ENCODE assay signal across 25 cellular contexts in the genomic region with DNA sequence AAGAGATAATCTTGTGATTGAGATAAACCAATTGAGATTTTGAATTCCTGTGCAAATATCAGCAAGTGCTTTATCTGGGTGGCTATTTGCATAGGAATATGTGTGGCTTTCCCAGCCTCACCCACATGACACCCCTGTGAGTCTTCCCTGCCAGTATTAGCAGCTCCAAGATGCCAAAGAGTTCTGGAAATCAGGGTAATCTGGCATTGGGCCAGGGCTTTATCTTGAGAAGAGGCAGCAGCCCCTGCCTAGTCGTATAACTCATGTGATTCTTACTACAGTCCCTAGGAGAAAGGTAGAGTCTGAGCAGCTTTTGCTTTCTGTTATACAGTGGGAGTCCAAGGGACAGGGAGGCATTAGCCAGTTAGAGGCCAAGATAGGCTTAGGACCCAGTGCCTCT.
"Had no signal": no experiment of that assay in that cellular context is flagged by ENCODE, and none has a peak within 500 bp of the region (broad histone marks: within the 10 kb centered on the region; RNA-seq: fewer than 3 reads in every experiment).

No MANE protein-coding gene starts in this region.

- FAIRE-seq: K562, TTC549 had no signal

- H3K27ac ChIP-seq: VCaP had no signal

- DNase-seq: activated CD4-positive, alpha-beta memory T cell treated with anti-CD3 and anti-CD28 coated beads for 36 hours; activated CD4-positive, alpha-beta T cell treated with anti-CD3 and anti-CD28 coated beads, Interleukin-2, amount 10 ng/mL, durations not matched to agents 7 days and 5 days; activated CD4-positive, CD25-positive, alpha-beta regulatory T cell; activated CD8-positive, alpha-beta memory T cell treated with anti-CD3 and anti-CD28 coated beads for 24 hours; activated effector memory CD4-positive, alpha-beta T cell treated with anti-CD3 and anti-CD28 coated beads, Interleukin-2, amount 50 U/mL, for 16 hours; activated naive CD4-positive, alpha-beta T cell treated with Interleukin-2 at 50 U/mL for 16 hours; activated T-cell treated with anti-CD3 and anti-CD28 coated beads, Interleukin-2, amount 50 U/mL, for 4 hours; central memory CD4-positive, alpha-beta T cell; Karpas-422; MM.1S; NCI-H1105; NCI-H1436; NCI-H1694 treated with DMSO at 0.1 percent for 48 hours; NCI-H2081; NCI-H2171 treated with DMSO at 0.1 percent for 48 hours; NCI-H345; NCI-H510A; NCI-H526 treated with DMSO at 0.1 percent for 48 hours; SIG-M5; T-cell; T-helper 2 cell; T1000 had no signal

- ATAC-seq: activated T-cell treated with anti-CD3 and anti-CD28 coated beads, Interleukin-2, amount 50 U/mL, for 4 hours; K562; T-cell had no signal

- H3K4me3 ChIP-seq: K562 had no signal
